Comparison of ENCODE assay signal across 18 cellular contexts in genomic region chr6:82525775-82526515, GRCh38.
DNase-seq lines count a peak whose midpoint lies in the region; ATAC-seq, FAIRE-seq and TF ChIP-seq lines count a peak whose summit lies in the region.
"Had no signal": no experiment of that assay in that cellular context is flagged by ENCODE, and none has a peak within 500 bp of the region (broad histone marks: within the 10 kb centered on the region; RNA-seq: fewer than 3 reads in every experiment).

No MANE protein-coding gene starts in this region.

- H3K27me3 ChIP-seq in left lung (no peaks in the 10 kb centered on the region), dorsolateral prefrontal cortex (no peaks in the 10 kb centered on the region)
- H3K27me3 ChIP-seq: adrenal gland, stomach, transverse colon had no signal

- TF ChIP-seq CTCF in left lung (IDR thresholded peaks at IDR 0.05) (no peak), dorsolateral prefrontal cortex (IDR thresholded peaks at IDR 0.05 in 54 of 56, conservative IDR thresholded peaks at IDR 0.05 in 2 of 56; ENCODE audit: low read depth in 1 of 56, partially characterized antibody in 56 of 56) (no peak), GM13977 (IDR thresholded peaks at IDR 0.05; ENCODE audit: extremely low read depth, insufficient read depth, missing control alignments) (no peak)

- in situ Hi-C loops in GM13977 (cut with MboI; ENCODE audit: low pct_unique_long_range_greater_than_20kb, low sequenced_read_pairs, unreplicated experiment) = no loop called here

- no peaks in the 10 kb centered on the region for H3K36me3 ChIP-seq in left lung
- H3K36me3 ChIP-seq: adrenal gland, stomach, transverse colon had no signal

- peak; percentile 37 for ATAC-seq in left lung

- H3K4me1 ChIP-seq in left lung = no peaks in the 10 kb centered on the region
- H3K4me1 ChIP-seq: adrenal gland, stomach, transverse colon had no signal

- intact Hi-C loops in left lung (cut with DNase I) (no loop called here), dorsolateral prefrontal cortex (cut with DNase I) (no loop called here)

- TF ChIP-seq POLR2A in H54 (IDR thresholded peaks at IDR 0.05; ENCODE audit: low read depth, low read length) = no peak

- DNase-seq in DMS79 treated with DMSO at 0.1 percent for 48 hours (lab: John Stamatoyannopoulos, UW) = peak; percentile 86
- DNase-seq in NCI-H187 treated with DMSO at 0.1 percent for 48 hours (lab: John Stamatoyannopoulos, UW) = peak; percentile 76
- DNase-seq in SHP77 (lab: John Stamatoyannopoulos, UW) = peak; percentile 37 to 50
- DNase-seq in left lung = no peak
- DNase-seq in dorsolateral prefrontal cortex = no peak
- no peak for DNase-seq in H54 (ENCODE audit: insufficient read length, low spot score)
- DNase-seq in GM13977 (ENCODE audit: low spot score) = no peak
- DNase-seq in mesenteric fat pad (ENCODE audit: low spot score) = no peak
- DNase-seq: activated CD4-positive, alpha-beta T cell treated with anti-CD3 and anti-CD28 coated beads for 48 hours; activated effector memory CD4-positive, alpha-beta T cell treated with Interleukin-2 at 50 U/mL for 16 hours; adrenal gland; foreskin fibroblast; nucleus accumbens; small intestine; stomach; transverse colon had no signal

- peaks cover 0 to 7% of the 10 kb centered on the region in 2 donors for H3K9me3 ChIP-seq in left lung
- H3K9me3 ChIP-seq: adrenal gland, stomach, transverse colon had no signal

- H3K27ac ChIP-seq in left lung (no peak overlapping the region), dorsolateral prefrontal cortex (no peak overlapping the region)
- H3K27ac ChIP-seq: adrenal gland, epithelial cell of prostate, stomach, transverse colon had no signal

- FAIRE-seq in H54 (lab: Jason Lieb, UNC) = no peak
- FAIRE-seq: TTC549 had no signal

- H3K4me3 ChIP-seq in left lung (no peak overlapping the region), dorsolateral prefrontal cortex (no peak overlapping the region)
- H3K4me3 ChIP-seq: adrenal gland, stomach, transverse colon had no signal

Comparison
In these comparisons a context has a peak if more than half of its experiments do, and no peak if none do; other contexts are left out.
1. DNase-seq: peak in DMS79 treated with DMSO at 0.1 percent for 48 hours (single experiment), NCI-H187 treated with DMSO at 0.1 percent for 48 hours (single experiment) and SHP77 (2 of 2); none in left lung (0 of 2), dorsolateral prefrontal cortex (0 of 10), H54 (single experiment), GM13977 (single experiment) and mesenteric fat pad (single experiment).